In genomic region chr9:23746317-23746716, GRCh38 we compare ENCODE assay signal across 19 cellular contexts.
DNase-seq lines count a peak whose midpoint lies in the region; ATAC-seq and TF ChIP-seq lines count a peak whose summit lies in the region.
"Had no signal": no experiment of that assay in that cellular context is flagged by ENCODE, and none has a peak within 500 bp of the region (broad histone marks: within the 10 kb centered on the region; RNA-seq: fewer than 3 reads in every experiment).

No MANE protein-coding gene starts in this region.

- H3K27me3 ChIP-seq in mammary epithelial cell (ENCODE audit: insufficient read depth, low read length): no peaks in the 10 kb centered on the region
- no peaks in the 10 kb centered on the region for H3K27me3 ChIP-seq in GM23248 (replicated peaks; ENCODE audit: insufficient read depth)

- H3K4me1 ChIP-seq in mammary epithelial cell (ENCODE audit: insufficient read depth, low read length) (peaks cover 31% of the 10 kb centered on the region), GM23248 (ENCODE audit: insufficient read depth) (no peaks in the 10 kb centered on the region)

- H2AFZ ChIP-seq in mammary epithelial cell (ENCODE audit: low read depth, low read length) (peak overlapping the region; percentile 55), GM23248 (no peak overlapping the region)

- H3K4me3 ChIP-seq in mammary epithelial cell (replicated peaks in 1 of 3; ENCODE audit: insufficient read depth in 1 of 3, low read depth in 2 of 3, low read length in 3 of 3) (no peak overlapping the region), GM23248 (no peak overlapping the region)

- ATAC-seq in WTC11: peak; percentile 31; the same call in 1 of the 2 replicates
- ATAC-seq in Right ventricle myocardium superior (ENCODE audit: poor library complexity): no peak

- H3K4me1 Mint-ChIP-seq in MCF 10A (ENCODE audit: insufficient read depth, unreplicated experiment) (peaks cover 15% of the 10 kb centered on the region), WTC11 (peaks cover 89% of the 10 kb centered on the region)
- H3K4me1 Mint-ChIP-seq: B cell had no signal

- no peaks in the 10 kb centered on the region for H3K36me3 ChIP-seq in mammary epithelial cell (ENCODE audit: insufficient read depth, low read length)
- H3K36me3 ChIP-seq in GM23248 (ENCODE audit: low read depth): no peaks in the 10 kb centered on the region

- BruUV-seq in mammary epithelial cell (replicated peaks; lab: Mats Ljungman, UMichigan) (no TSS peak), MCF 10A (replicated peaks; lab: Mats Ljungman, UMichigan) (no TSS peak)

- in situ Hi-C loops in mammary epithelial cell (cut with MboI; ENCODE audit: low sequenced_read_pairs in 2 of 2): no loop called here
- in situ Hi-C loops in GM23248 (cut with MboI): no loop called here

- H3K27ac ChIP-seq in mammary epithelial cell (ENCODE audit: insufficient read depth, low read depth, low read length) (peak overlapping the region; percentile 38), GM23248 (no peak overlapping the region)

- H3K4me2 ChIP-seq in mammary epithelial cell (ENCODE audit: insufficient read depth, low read depth, low read length): peak overlapping the region; percentile 34
- H3K4me2 ChIP-seq in GM23248 (ENCODE audit: unreplicated experiment): no peak overlapping the region

- H3K9me2 ChIP-seq in GM23248 (ENCODE audit: insufficient read depth): no peaks in the 10 kb centered on the region

- no peaks in the 10 kb centered on the region for H4K20me1 ChIP-seq in mammary epithelial cell (ENCODE audit: insufficient read depth, low read length)
- H4K20me1 ChIP-seq in GM23248 (ENCODE audit: insufficient read depth): no peaks in the 10 kb centered on the region

- no peaks in the 10 kb centered on the region for H3K27me3 Mint-ChIP-seq in MCF 10A (ENCODE audit: insufficient read depth, unreplicated experiment)
- no peaks in the 10 kb centered on the region for H3K27me3 Mint-ChIP-seq in WTC11 (ENCODE audit: low read depth)
- H3K27me3 Mint-ChIP-seq: B cell had no signal

- DNase-seq in mammary epithelial cell (no peak), MCF 10A (ENCODE audit: unreplicated experiment) (no peak), WTC11 (ENCODE audit: low spot score) (no peak), iPS-NIHi7 (ENCODE audit: extremely low spot score) (peak; percentile 49), Right ventricle myocardium superior (no peak), islet precursor cell (no peak), GM23248 (no peak)
- DNase-seq in effector CD4-positive, alpha-beta T cell: no peak
- DNase-seq: 8988T, COR-L47, GOT3, KG1, NCI-H1417, NCI-H187, NCI-H2107, NCI-H2227 treated with DMSO at 0.1 percent for 48 hours, NCI-H510A treated with DMSO at 0.1 percent for 48 hours, NCI-H774 had no signal

- dilution Hi-C loops in mammary epithelial cell (cut with HindIII; ENCODE audit: low sequenced_read_pairs): loop anchor here (5.0 kb wide), 1 partner anchor 71 kb away; no protein-coding TSS in a partner anchor

- intact Hi-C loops in mammary epithelial cell (cut with micrococcal nuclease) (loop anchor here (5.0 kb wide), 1 partner anchor 81 kb away; the partner anchor contains the start of gene ELAVL2), MCF 10A (cut with micrococcal nuclease) (no loop called here), Right ventricle myocardium superior (cut with DNase I) (no loop called here)

- 68% methylated on average over 2 of the region's 2 CpGs for WGBS in mammary epithelial cell (ENCODE audit: low coverage, missing lambda C conversion rate)
- WGBS in GM23248 (ENCODE audit: low coverage in 1 of 2, low lambda C conversion rate in 2 of 2, missing lambda C conversion rate in 2 of 2), 2 experiments: 17 to 18% methylated on average over 2 of the region's 2 CpGs

- H3K36me3 Mint-ChIP-seq in MCF 10A (ENCODE audit: insufficient read depth, unreplicated experiment) (no peaks in the 10 kb centered on the region), WTC11 (peaks cover 10% of the 10 kb centered on the region; the same call in 1 of the 2 replicates)

- H3F3A ChIP-seq in GM23248 (ENCODE audit: insufficient read depth): no peaks in the 10 kb centered on the region

- H3K9me3 ChIP-seq in mammary epithelial cell (replicated peaks; ENCODE audit: insufficient read depth, low read length) (no peaks in the 10 kb centered on the region), GM23248 (ENCODE audit: low read depth) (no peaks in the 10 kb centered on the region)

- H3K27ac Mint-ChIP-seq in MCF 10A (ENCODE audit: low read depth, unreplicated experiment): no peak overlapping the region
- no peak overlapping the region for H3K27ac Mint-ChIP-seq in WTC11
- H3K27ac Mint-ChIP-seq: B cell had no signal

- no peak overlapping the region for H3K4me3 Mint-ChIP-seq in MCF 10A (ENCODE audit: unreplicated experiment)
- H3K4me3 Mint-ChIP-seq in WTC11: no peak overlapping the region
- H3K4me3 Mint-ChIP-seq: B cell had no signal

- POLR2A ChIA-PET in MCF 10A (lab: Yijun Ruan, JAX) (interaction anchor here (1.0 kb wide), 1 partner anchor 26 kb away, joined by 3 read pairs; no protein-coding TSS in a partner anchor), WTC11 (lab: Charles Lee) (no interaction called here)

- no peak for TF ChIP-seq CTCF in mammary epithelial cell (conservative IDR thresholded peaks at IDR 0.05 in 1 of 2, IDR thresholded peaks at IDR 0.05 in 1 of 2; ENCODE audit: extremely low read depth in 1 of 2, insufficient read depth in 1 of 2, low read depth in 1 of 2, low read length in 2 of 2)
- TF ChIP-seq CTCF in MCF 10A (IDR thresholded peaks at IDR 0.05; ENCODE audit: unreplicated experiment): no peak
- no peak for TF ChIP-seq CTCF in WTC11 (IDR thresholded peaks at IDR 0.05)

- CTCF ChIA-PET in mammary epithelial cell (lab: Charles Lee; ENCODE audit: low non-redundant PET): no interaction called here
- CTCF ChIA-PET in MCF 10A (lab: Yijun Ruan, JAX): no interaction called here
- CTCF ChIA-PET in WTC11 (lab: Charles Lee): no interaction called here

- H3K9ac ChIP-seq in mammary epithelial cell (ENCODE audit: insufficient read depth, low read length) (no peak overlapping the region), GM23248 (no peak overlapping the region)

- H3K9me3 Mint-ChIP-seq in MCF 10A (ENCODE audit: unreplicated experiment) (no peaks in the 10 kb centered on the region), WTC11 (no peaks in the 10 kb centered on the region)

- H3K79me2 ChIP-seq in mammary epithelial cell (ENCODE audit: insufficient read depth, low read length): peaks cover 6% of the 10 kb centered on the region
- H3K79me2 ChIP-seq in GM23248 (ENCODE audit: insufficient read depth): no peaks in the 10 kb centered on the region

TF ChIP-seq in WTC11, 78 proteins besides CTCF, POLR2A, EP300 and RAD21 (continues in another document):
- TF ChIP-seq ZNF138 (CRISPR knock-in tag; conservative IDR thresholded peaks at IDR 0.05) (no peak), EMX1 (CRISPR knock-in tag; IDR thresholded peaks at IDR 0.05) (no peak), ZNF512 (CRISPR knock-in tag; IDR thresholded peaks at IDR 0.05; ENCODE audit: borderline replicate concordance) (no peak), ESRRA (CRISPR knock-in tag; IDR thresholded peaks at IDR 0.05; ENCODE audit: borderline replicate concordance) (no peak), FOXJ3 (CRISPR knock-in tag; IDR thresholded peaks at IDR 0.05; ENCODE audit: borderline replicate concordance) (no peak), CBFB (CRISPR knock-in tag; IDR thresholded peaks at IDR 0.05; ENCODE audit: low read depth) (no peak), SMAD4 (CRISPR knock-in tag; IDR thresholded peaks at IDR 0.05) (no peak), ERG (CRISPR knock-in tag; IDR thresholded peaks at IDR 0.05) (no peak), ZNF219 (CRISPR knock-in tag; IDR thresholded peaks at IDR 0.05; ENCODE audit: borderline replicate concordance) (no peak)
